ENCODE assay signal across 10 cellular contexts in genomic region chr19:58395220-58395978, GRCh38. TPM values are rescaled to one million over a fixed set of nuclear protein-coding genes. Genes with fewer than 3 reads are reported as not detected.
DNase-seq lines count a peak whose midpoint lies in the region; ATAC-seq and TF ChIP-seq lines count a peak whose summit lies in the region.
"Had no signal": no experiment of that assay in that cellular context is flagged by ENCODE, and none has a peak within 500 bp of the region (broad histone marks: within the 10 kb centered on the region; RNA-seq: fewer than 3 reads in every experiment).

TSS of gene RNF225 (plus strand) at chr19:58395656. CDS start at chr19:58396090, 434 bp downstream.

- H3K4me1 ChIP-seq in foreskin keratinocyte: no peaks in the 10 kb centered on the region

- TF ChIP-seq CTCF in foreskin keratinocyte (conservative IDR thresholded peaks at IDR 0.05): no peak

- H3K27me3 ChIP-seq in foreskin keratinocyte: peaks cover 13% of the 10 kb centered on the region

- DNase-seq in NCI-H82 (lab: John Stamatoyannopoulos, UW) (peak; percentile 49), NCI-H82 treated with DMSO at 0.1 percent for 48 hours (lab: John Stamatoyannopoulos, UW; ENCODE audit: unreplicated experiment) (no peak), foreskin keratinocyte (peak; percentile 42 to 70), AG08396 (ENCODE audit: low spot score) (no peak)
- DNase-seq in stimulated activated CD4-positive, alpha-beta T cell treated with anti-CD3 and anti-CD28 coated beads, Interleukin-4, amount 100 ng/mL, for 1 hour: peak; percentile 49
- DNase-seq: NCI-H524 had no signal

- H3K27ac ChIP-seq in foreskin keratinocyte: no peak within 1 kb of the TSS

- peak; percentile 75 for ATAC-seq in foreskin keratinocyte
- no peak for ATAC-seq in GM19035 (IDR thresholded peaks at IDR 0.05; ENCODE audit: unreplicated experiment)
- no peak for ATAC-seq in HG03565 (IDR thresholded peaks at IDR 0.05; ENCODE audit: unreplicated experiment)

TF ChIP-seq in PFSK-1, 5 proteins besides CTCF, POLR2A, EP300 and RAD21:
- TF ChIP-seq POLR2AphosphoS5 (IDR thresholded peaks at IDR 0.05; ENCODE audit: low read depth, low read length): peak; percentile 75
- TF ChIP-seq SIN3A (IDR thresholded peaks at IDR 0.05; ENCODE audit: borderline replicate concordance, insufficient read depth, low read length): no peak; the same call in 1 of the 2 replicates
- TF ChIP-seq TAF1 (IDR thresholded peaks at IDR 0.05; ENCODE audit: borderline replicate concordance, insufficient read depth, low read length): no peak
TF ChIP-seq in PFSK-1: peak in this region for 1.

RNA-seq across cellular contexts. Expression of gene RNF225, which starts in this region (rescaled TPM):
- 0.29 TPM for polyA plus RNA-seq in PFSK-1 (2012; ENCODE audit: insufficient read length, low read depth)
- total RNA-seq in foreskin keratinocyte: 0.11 and 0.24 TPM in 2 replicates
- polyA plus RNA-seq in foreskin keratinocyte: not detected in 2 replicates
- polyA plus RNA-seq: BJ had no signal

Comparison
In these comparisons a context has a peak if more than half of its experiments do, and no peak if none do; other contexts are left out.
1. DNase-seq: peak in NCI-H82 (single experiment) and stimulated activated CD4-positive, alpha-beta T cell treated with anti-CD3 and anti-CD28 coated beads, Interleukin-4, amount 100 ng/mL, for 1 hour (single experiment); none in NCI-H82 treated with DMSO at 0.1 percent for 48 hours (single experiment) and AG08396 (single experiment).
2. Peak in DNase-seq and ATAC-seq in foreskin keratinocyte; RNA of the gene not detected or under 1 TPM.